24 cellular contexts compared by ENCODE assay signal in the genomic region with DNA sequence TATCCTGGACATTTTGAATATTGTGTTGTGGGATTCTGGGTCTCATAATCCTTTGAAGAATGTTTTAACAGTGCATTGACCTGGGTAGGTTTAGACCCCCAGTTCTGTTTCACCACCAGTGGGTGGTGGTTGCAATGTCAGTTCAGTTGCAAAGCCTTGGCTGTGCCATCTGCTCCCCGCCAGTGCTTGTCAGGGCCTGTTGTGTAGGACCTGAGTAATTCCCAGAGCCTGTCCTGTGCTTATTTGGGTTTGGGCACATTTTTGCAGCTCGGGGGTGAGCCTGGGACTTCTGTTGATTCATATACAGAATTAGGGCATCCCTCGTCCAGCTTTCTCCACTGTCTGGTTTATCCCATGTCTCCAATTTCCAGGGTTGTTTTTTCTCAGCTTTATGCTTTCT.
"Had no signal": no experiment of that assay in that cellular context is flagged by ENCODE, and none has a peak within 500 bp of the region (broad histone marks: within the 10 kb centered on the region; RNA-seq: fewer than 3 reads in every experiment).

No MANE protein-coding gene starts in this region.

- ATAC-seq: left lobe of liver; naive thymus-derived CD8-positive, alpha-beta T cell had no signal

- H3K27me3 Mint-ChIP-seq: activated naive CD8-positive, alpha-beta T cell; activated T-cell treated with anti-CD3 and anti-CD28 coated beads, Interleukin-2, amount 50 U/mL, for 24 hours; naive thymus-derived CD8-positive, alpha-beta T cell; progenitor cell of endocrine pancreas; type B pancreatic cell had no signal

- DNase-seq: activated CD4-positive, alpha-beta T cell treated with anti-CD3 and anti-CD28 coated beads, Interleukin-2, amount 50 U/mL, for 4 hours; activated CD8-positive, alpha-beta memory T cell treated with anti-CD3 and anti-CD28 coated beads for 24 hours; activated CD8-positive, alpha-beta memory T cell treated with anti-CD3 and anti-CD28 coated beads, Interleukin-2, amount 50 U/mL, for 4 hours; activated naive CD4-positive, alpha-beta T cell; activated T-cell treated with anti-CD3 and anti-CD28 coated beads, Interleukin-2, amount 50 U/mL, for 24 hours; adrenal gland; cerebellar nuclear complex; foreskin fibroblast; naive thymus-derived CD8-positive, alpha-beta T cell; retina; stimulated activated CD4-positive, alpha-beta T cell treated with anti-CD3 and anti-CD28 coated beads, Interleukin-2, amount 100 ng/mL, for 48 hours; stimulated activated CD8-positive, alpha-beta memory T cell treated with anti-CD3 and anti-CD28 coated beads, Interleukin-4, amount 100 ng/mL, for 48 hours; stimulated activated naive CD4-positive, alpha-beta T cell treated with Interleukin-2 at 50 U/mL for 16 hours had no signal

- H3K36me3 ChIP-seq: adrenal gland, ascending aorta, thoracic aorta, vagina had no signal

- H3K27me3 ChIP-seq: adrenal gland, ascending aorta, vagina had no signal

- FAIRE-seq: TTC549 had no signal

- H3K27ac Mint-ChIP-seq: activated naive CD8-positive, alpha-beta T cell; activated T-cell treated with anti-CD3 and anti-CD28 coated beads, Interleukin-2, amount 50 U/mL, for 24 hours; activated T-helper 2 cell treated with anti-CD3 and anti-CD28 coated beads, Interferon-gamma antibody, Interleukin-2, Interleukin-4, amounts not matched to agents 10 μg/mL and 5 μg/mL and 100 μg/mL, durations not matched to agents 14 hours and 24 hours and 36 hours; type B pancreatic cell had no signal

- H3K4me3 Mint-ChIP-seq: activated naive CD8-positive, alpha-beta T cell; activated T-cell treated with anti-CD3 and anti-CD28 coated beads, Interleukin-2, amount 50 U/mL, for 24 hours; type B pancreatic cell had no signal

- H3K4me3 ChIP-seq: adrenal gland, ascending aorta, coronary artery, lung, thoracic aorta, vagina had no signal
